29 cellular contexts compared by ENCODE assay signal in the genomic region with DNA sequence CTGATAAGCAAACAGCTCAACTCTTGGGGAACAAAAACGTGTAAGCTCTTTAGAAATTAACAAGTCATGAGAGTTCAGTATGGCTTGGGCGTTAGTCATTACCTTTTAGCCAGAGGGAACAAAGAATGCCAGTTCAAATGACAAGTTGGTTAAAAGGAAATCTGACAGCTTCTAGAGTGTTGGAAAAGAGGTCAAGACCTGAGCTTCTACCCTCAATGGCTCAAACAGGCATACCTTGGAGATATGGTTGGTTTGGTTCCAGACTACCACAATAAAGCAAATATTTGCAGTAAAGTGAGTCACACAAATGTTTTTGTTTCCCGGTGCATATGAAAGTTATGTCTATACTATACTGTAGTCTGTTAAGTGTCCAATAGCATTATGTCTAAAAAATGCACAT.
A peak's percentile ranks its signal among the peaks of the same experiment; 100 is the strongest.
DNase-seq lines count a peak whose midpoint lies in the region; ATAC-seq, FAIRE-seq and TF ChIP-seq lines count a peak whose summit lies in the region.
"Had no signal": no experiment of that assay in that cellular context is flagged by ENCODE, and none has a peak within 500 bp of the region (broad histone marks: within the 10 kb centered on the region; RNA-seq: fewer than 3 reads in every experiment).

No MANE protein-coding gene starts in this region.

- H2AFZ ChIP-seq in mammary epithelial cell (ENCODE audit: low read depth, low read length) = no peak overlapping the region

- intact Hi-C loops in mammary epithelial cell (cut with micrococcal nuclease) = no loop called here
- intact Hi-C loops in breast epithelium (cut with DNase I; ENCODE audit: low total_unique reads) = no loop called here
- intact Hi-C loops in left colon (cut with DNase I, micrococcal nuclease) = no loop called here
- intact Hi-C loops in upper lobe of right lung (cut with DNase I) = no loop called here

- H3K4me1 ChIP-seq in mammary epithelial cell (ENCODE audit: insufficient read depth, low read length) (peaks cover 17% of the 10 kb centered on the region), breast epithelium (no peaks in the 10 kb centered on the region), upper lobe of right lung (peaks cover 8% of the 10 kb centered on the region)
- H3K4me1 ChIP-seq: heart left ventricle had no signal

- H3K36me3 ChIP-seq in mammary epithelial cell (ENCODE audit: insufficient read depth, low read length) = no peaks in the 10 kb centered on the region
- H3K36me3 ChIP-seq in breast epithelium = no peaks in the 10 kb centered on the region
- no peaks in the 10 kb centered on the region for H3K36me3 ChIP-seq in upper lobe of right lung
- H3K36me3 ChIP-seq: brain microvascular endothelial cell, heart left ventricle, WERI-Rb-1 had no signal

- 32% methylated on average over 3 of the region's 3 CpGs for WGBS in mammary epithelial cell (ENCODE audit: low coverage, missing lambda C conversion rate)

- H3K4me3 ChIP-seq in mammary epithelial cell (replicated peaks in 1 of 3; ENCODE audit: insufficient read depth in 1 of 3, low read depth in 2 of 3, low read length in 3 of 3) (no peak overlapping the region), breast epithelium (no peak overlapping the region), upper lobe of right lung (no peak overlapping the region)
- H3K4me3 ChIP-seq: heart left ventricle had no signal

- H4K20me1 ChIP-seq in mammary epithelial cell (ENCODE audit: insufficient read depth, low read length) = no peaks in the 10 kb centered on the region

- H3K27ac ChIP-seq in mammary epithelial cell (ENCODE audit: insufficient read depth, low read depth, low read length) (no peak overlapping the region), breast epithelium (no peak overlapping the region), upper lobe of right lung (no peak overlapping the region)
- H3K27ac ChIP-seq: brain microvascular endothelial cell, heart left ventricle, WERI-Rb-1 had no signal

- no peak overlapping the region for H3K9ac ChIP-seq in mammary epithelial cell (ENCODE audit: insufficient read depth, low read length)

- no TSS peak for BruUV-seq in mammary epithelial cell (replicated peaks; lab: Mats Ljungman, UMichigan)

- no peak for TF ChIP-seq CTCF in mammary epithelial cell (conservative IDR thresholded peaks at IDR 0.05 in 1 of 2, IDR thresholded peaks at IDR 0.05 in 1 of 2; ENCODE audit: extremely low read depth in 1 of 2, insufficient read depth in 1 of 2, low read depth in 1 of 2, low read length in 2 of 2)
- TF ChIP-seq CTCF in breast epithelium (IDR thresholded peaks at IDR 0.05) = no peak
- no peak for TF ChIP-seq CTCF in upper lobe of right lung (IDR thresholded peaks at IDR 0.05)
- no peak for TF ChIP-seq CTCF in D721Med (IDR thresholded peaks at IDR 0.05; ENCODE audit: insufficient read depth, missing control alignments)

- ATAC-seq in left colon (peak; percentile 64), upper lobe of right lung (peak; percentile 64)
- ATAC-seq: CD8-positive, alpha-beta T cell; heart left ventricle; naive thymus-derived CD4-positive, alpha-beta T cell had no signal

- DNase-seq in mammary epithelial cell (peak; percentile 29), breast epithelium (ENCODE audit: low spot score in 2 of 2) (no peak), SW480 (ENCODE audit: low spot score) (peak; percentile 66), left colon (no peak), upper lobe of right lung (no peak), AG20443 (ENCODE audit: low spot score) (no peak), Ammon's horn (ENCODE audit: low spot score) (no peak), D721Med (ENCODE audit: insufficient read length, low spot score) (no peak)
- DNase-seq: 8988T; activated CD4-positive, alpha-beta T cell treated with anti-CD3 and anti-CD28 coated beads, Interleukin-2, amount 10 ng/mL, durations not matched to agents 24 days and 14 days; activated T-cell treated with anti-CD3 and anti-CD28 coated beads, Interleukin-2, amount 50 U/mL, for 24 hours; AML-193; brain microvascular endothelial cell; CD8-positive, alpha-beta T cell; DMS153; effector CD8-positive, alpha-beta T cell; erythroblast; foreskin fibroblast; heart left ventricle; naive thymus-derived CD4-positive, alpha-beta T cell; NCI-H1092 treated with DMSO at 0.1 percent for 48 hours; NCI-H1930; NCI-H526; occipital lobe; WERI-Rb-1 had no signal

- in situ Hi-C loops in mammary epithelial cell (cut with MboI; ENCODE audit: low sequenced_read_pairs in 2 of 2) = no loop called here

- H3K9me3 ChIP-seq in mammary epithelial cell (replicated peaks; ENCODE audit: insufficient read depth, low read length) (no peaks in the 10 kb centered on the region), breast epithelium (no peaks in the 10 kb centered on the region), upper lobe of right lung (no peaks in the 10 kb centered on the region)

- no peak for FAIRE-seq in D721Med (lab: Jason Lieb, UNC)
- FAIRE-seq: colon, G401.6, GM19239, H1 had no signal

- CTCF ChIA-PET in mammary epithelial cell (lab: Charles Lee; ENCODE audit: low non-redundant PET) = no interaction called here

- H3K27me3 ChIP-seq in mammary epithelial cell (ENCODE audit: insufficient read depth, low read length) (peaks cover 5% of the 10 kb centered on the region), breast epithelium (no peaks in the 10 kb centered on the region), upper lobe of right lung (no peaks in the 10 kb centered on the region)
- H3K27me3 ChIP-seq: brain microvascular endothelial cell had no signal

- dilution Hi-C loops in mammary epithelial cell (cut with HindIII; ENCODE audit: low sequenced_read_pairs) = no loop called here

- no peak for TF ChIP-seq POLR2A in breast epithelium (IDR thresholded peaks at IDR 0.05)

- no peak overlapping the region for H3K4me2 ChIP-seq in mammary epithelial cell (ENCODE audit: insufficient read depth, low read depth, low read length)

- no peaks in the 10 kb centered on the region for H3K79me2 ChIP-seq in mammary epithelial cell (ENCODE audit: insufficient read depth, low read length)

Comparison
In these comparisons a context has a peak if more than half of its experiments do, and no peak if none do; other contexts are left out.
1. DNase-seq: peak in mammary epithelial cell (single experiment) and SW480 (single experiment); none in breast epithelium (0 of 2), left colon (0 of 2), upper lobe of right lung (single experiment), AG20443 (single experiment), Ammon's horn (single experiment) and D721Med (single experiment).